19 cellular contexts compared by ENCODE assay signal in the genomic region with DNA sequence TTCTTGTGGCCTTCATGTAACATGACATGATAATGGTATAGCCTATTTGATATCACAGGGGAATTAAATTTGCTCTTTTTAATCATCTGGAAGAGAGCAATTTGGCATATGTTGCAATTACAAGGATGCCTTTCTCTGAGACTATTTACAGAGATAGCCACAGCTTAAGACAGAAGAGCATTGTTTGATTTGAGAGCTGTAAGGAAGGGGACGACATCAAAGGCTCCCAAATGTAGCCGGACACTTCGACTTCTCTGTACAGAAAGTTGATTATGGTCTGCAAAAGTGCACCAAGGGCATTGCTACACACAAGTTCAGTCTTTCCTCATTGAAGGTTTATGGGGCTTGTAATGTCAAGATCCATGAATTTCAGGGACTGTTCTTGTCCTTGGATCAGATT.
DNase-seq lines count a peak whose midpoint lies in the region.
"Had no signal": no experiment of that assay in that cellular context is flagged by ENCODE, and none has a peak within 500 bp of the region (broad histone marks: within the 10 kb centered on the region; RNA-seq: fewer than 3 reads in every experiment).

No MANE protein-coding gene starts in this region.

- DNase-seq in SK-N-MC (ENCODE audit: low read depth, low spot score) (no peak), left kidney (ENCODE audit: low read depth, low spot score) (peak; percentile 77), pons (ENCODE audit: low spot score) (peak; percentile 54), SW480 (ENCODE audit: low spot score) (no peak), GOT3 (lab: John Stamatoyannopoulos, UW) (no peak), occipital lobe (lab: John Stamatoyannopoulos, UW) (no peak), inferior parietal cortex (ENCODE audit: extremely low spot score) (no peak)
- DNase-seq: 8988T; ACHN; C1 segment of cervical spinal cord; CD4-positive, alpha-beta memory T cell; DMS 273 treated with DMSO at 0.1 percent for 48 hours; DMS79; EL; GDM1; GM23248; H9 had no signal

- H3K4me3 ChIP-seq in SK-N-MC: peak overlapping the region; percentile 68
- H3K4me3 ChIP-seq: A549, GM12878, GM23248 had no signal

- H3K27ac ChIP-seq in SK-N-MC: peak overlapping the region; percentile 74
- H3K27ac ChIP-seq: A549, GM23248 had no signal

- H3K9ac ChIP-seq in SK-N-MC (ENCODE audit: insufficient read length): no peak overlapping the region
- H3K9ac ChIP-seq: GM23248 had no signal

- no peaks in the 10 kb centered on the region for H3K9me3 ChIP-seq in SK-N-MC (ENCODE audit: low read depth, low read length)
- H3K9me3 ChIP-seq: A549 had no signal

- H3K36me3 ChIP-seq in SK-N-MC (ENCODE audit: insufficient read depth, low read length): no peaks in the 10 kb centered on the region

Comparison
In these comparisons a context has a peak if more than half of its experiments do, and no peak if none do; other contexts are left out.
1. DNase-seq: peak in left kidney (single experiment) and pons (single experiment); none in SK-N-MC (single experiment), SW480 (single experiment), GOT3 (single experiment), occipital lobe (single experiment) and inferior parietal cortex (single experiment).